ENCODE assay signal across 1 cellular context in the genomic region with DNA sequence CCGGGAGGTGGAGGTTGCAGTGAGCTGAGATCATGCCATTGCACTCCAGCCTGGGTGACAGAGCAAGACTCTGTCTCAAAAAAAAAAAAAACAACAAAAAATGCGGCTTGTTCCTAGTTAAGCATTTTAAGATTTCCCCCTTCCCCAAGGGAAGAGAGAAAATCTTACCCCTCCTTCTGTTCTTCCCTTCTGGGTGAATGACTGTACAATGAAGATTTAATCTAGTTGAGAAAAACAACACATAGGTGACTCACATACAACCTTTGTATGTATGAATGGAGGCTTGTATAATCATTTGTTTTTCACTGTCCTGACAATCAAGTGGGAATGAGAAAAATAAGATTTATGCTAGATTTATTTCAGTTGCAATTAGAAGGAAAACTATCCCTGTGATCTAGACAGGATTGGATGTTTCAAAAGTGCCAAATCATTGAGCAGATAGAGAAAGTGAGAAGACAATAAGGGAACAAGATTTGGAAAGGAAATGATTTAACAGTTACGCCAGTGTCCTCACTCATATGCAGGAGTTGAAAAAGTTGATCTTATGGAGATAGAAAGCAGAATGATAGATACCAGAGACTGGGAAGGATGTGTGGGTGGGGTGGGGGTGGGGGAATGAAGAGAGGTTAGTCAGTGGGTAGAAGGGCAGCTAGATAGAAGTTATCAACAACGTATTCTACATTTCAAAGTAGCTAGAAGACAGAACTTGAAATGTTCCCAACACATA.
TF ChIP-seq lines count a peak whose summit lies in the region.

No MANE protein-coding gene starts in this region.

TF ChIP-seq in H1, 55 proteins besides CTCF, POLR2A, EP300 and RAD21 (continued from another document):
- TF ChIP-seq GABPA (IDR thresholded peaks at IDR 0.05; ENCODE audit: borderline replicate concordance, insufficient read depth, low read length) (no peak), TAF1 (IDR thresholded peaks at IDR 0.05; ENCODE audit: low read depth, low read length) (no peak), SP1 (IDR thresholded peaks at IDR 0.05; ENCODE audit: low read depth, low read length) (no peak), TAF7 (optimal IDR thresholded peaks at IDR 0.05; ENCODE audit: borderline replicate concordance, low read depth, low read length) (no peak), CBX5 (IDR thresholded peaks at IDR 0.05; ENCODE audit: low read depth, low read length) (no peak), EZH2 (IDR thresholded peaks at IDR 0.05; ENCODE audit: low read depth, low read length, severe bottlenecking) (no peak), SIRT6 (IDR thresholded peaks at IDR 0.05; ENCODE audit: low read length) (no peak), EGR1 (IDR thresholded peaks at IDR 0.05; ENCODE audit: borderline replicate concordance, low read depth, low read length) (no peak), SAP30 (IDR thresholded peaks at IDR 0.05; ENCODE audit: insufficient read depth, insufficient replicate concordance, low read length) (no peak)
- TF ChIP-seq, protein P1, sequence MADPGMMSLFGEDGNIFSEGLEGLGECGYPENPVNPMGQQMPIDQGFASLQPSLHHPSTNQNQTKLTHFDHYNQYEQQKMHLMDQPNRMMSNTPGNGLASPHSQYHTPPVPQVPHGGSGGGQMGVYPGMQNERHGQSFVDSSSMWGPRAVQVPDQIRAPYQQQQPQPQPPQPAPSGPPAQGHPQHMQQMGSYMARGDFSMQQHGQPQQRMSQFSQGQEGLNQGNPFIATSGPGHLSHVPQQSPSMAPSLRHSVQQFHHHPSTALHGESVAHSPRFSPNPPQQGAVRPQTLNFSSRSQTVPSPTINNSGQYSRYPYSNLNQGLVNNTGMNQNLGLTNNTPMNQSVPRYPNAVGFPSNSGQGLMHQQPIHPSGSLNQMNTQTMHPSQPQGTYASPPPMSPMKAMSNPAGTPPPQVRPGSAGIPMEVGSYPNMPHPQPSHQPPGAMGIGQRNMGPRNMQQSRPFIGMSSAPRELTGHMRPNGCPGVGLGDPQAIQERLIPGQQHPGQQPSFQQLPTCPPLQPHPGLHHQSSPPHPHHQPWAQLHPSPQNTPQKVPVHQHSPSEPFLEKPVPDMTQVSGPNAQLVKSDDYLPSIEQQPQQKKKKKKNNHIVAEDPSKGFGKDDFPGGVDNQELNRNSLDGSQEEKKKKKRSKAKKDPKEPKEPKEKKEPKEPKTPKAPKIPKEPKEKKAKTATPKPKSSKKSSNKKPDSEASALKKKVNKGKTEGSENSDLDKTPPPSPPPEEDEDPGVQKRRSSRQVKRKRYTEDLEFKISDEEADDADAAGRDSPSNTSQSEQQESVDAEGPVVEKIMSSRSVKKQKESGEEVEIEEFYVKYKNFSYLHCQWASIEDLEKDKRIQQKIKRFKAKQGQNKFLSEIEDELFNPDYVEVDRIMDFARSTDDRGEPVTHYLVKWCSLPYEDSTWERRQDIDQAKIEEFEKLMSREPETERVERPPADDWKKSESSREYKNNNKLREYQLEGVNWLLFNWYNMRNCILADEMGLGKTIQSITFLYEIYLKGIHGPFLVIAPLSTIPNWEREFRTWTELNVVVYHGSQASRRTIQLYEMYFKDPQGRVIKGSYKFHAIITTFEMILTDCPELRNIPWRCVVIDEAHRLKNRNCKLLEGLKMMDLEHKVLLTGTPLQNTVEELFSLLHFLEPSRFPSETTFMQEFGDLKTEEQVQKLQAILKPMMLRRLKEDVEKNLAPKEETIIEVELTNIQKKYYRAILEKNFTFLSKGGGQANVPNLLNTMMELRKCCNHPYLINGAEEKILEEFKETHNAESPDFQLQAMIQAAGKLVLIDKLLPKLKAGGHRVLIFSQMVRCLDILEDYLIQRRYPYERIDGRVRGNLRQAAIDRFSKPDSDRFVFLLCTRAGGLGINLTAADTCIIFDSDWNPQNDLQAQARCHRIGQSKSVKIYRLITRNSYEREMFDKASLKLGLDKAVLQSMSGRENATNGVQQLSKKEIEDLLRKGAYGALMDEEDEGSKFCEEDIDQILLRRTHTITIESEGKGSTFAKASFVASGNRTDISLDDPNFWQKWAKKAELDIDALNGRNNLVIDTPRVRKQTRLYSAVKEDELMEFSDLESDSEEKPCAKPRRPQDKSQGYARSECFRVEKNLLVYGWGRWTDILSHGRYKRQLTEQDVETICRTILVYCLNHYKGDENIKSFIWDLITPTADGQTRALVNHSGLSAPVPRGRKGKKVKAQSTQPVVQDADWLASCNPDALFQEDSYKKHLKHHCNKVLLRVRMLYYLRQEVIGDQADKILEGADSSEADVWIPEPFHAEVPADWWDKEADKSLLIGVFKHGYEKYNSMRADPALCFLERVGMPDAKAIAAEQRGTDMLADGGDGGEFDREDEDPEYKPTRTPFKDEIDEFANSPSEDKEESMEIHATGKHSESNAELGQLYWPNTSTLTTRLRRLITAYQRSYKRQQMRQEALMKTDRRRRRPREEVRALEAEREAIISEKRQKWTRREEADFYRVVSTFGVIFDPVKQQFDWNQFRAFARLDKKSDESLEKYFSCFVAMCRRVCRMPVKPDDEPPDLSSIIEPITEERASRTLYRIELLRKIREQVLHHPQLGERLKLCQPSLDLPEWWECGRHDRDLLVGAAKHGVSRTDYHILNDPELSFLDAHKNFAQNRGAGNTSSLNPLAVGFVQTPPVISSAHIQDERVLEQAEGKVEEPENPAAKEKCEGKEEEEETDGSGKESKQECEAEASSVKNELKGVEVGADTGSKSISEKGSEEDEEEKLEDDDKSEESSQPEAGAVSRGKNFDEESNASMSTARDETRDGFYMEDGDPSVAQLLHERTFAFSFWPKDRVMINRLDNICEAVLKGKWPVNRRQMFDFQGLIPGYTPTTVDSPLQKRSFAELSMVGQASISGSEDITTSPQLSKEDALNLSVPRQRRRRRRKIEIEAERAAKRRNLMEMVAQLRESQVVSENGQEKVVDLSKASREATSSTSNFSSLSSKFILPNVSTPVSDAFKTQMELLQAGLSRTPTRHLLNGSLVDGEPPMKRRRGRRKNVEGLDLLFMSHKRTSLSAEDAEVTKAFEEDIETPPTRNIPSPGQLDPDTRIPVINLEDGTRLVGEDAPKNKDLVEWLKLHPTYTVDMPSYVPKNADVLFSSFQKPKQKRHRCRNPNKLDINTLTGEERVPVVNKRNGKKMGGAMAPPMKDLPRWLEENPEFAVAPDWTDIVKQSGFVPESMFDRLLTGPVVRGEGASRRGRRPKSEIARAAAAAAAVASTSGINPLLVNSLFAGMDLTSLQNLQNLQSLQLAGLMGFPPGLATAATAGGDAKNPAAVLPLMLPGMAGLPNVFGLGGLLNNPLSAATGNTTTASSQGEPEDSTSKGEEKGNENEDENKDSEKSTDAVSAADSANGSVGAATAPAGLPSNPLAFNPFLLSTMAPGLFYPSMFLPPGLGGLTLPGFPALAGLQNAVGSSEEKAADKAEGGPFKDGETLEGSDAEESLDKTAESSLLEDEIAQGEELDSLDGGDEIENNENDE (IDR thresholded peaks at IDR 0.05; ENCODE audit: insufficient replicate concordance, low read length) = no peak
TF ChIP-seq in H1: peak in this region for 0.
